9 cellular contexts compared by ENCODE assay signal in genomic region chr10:14742815-14743214, GRCh38. TPM values are rescaled to one million over a fixed set of nuclear protein-coding genes. Genes with fewer than 3 reads are reported as not detected.
A peak's percentile ranks its signal among the peaks of the same experiment; 100 is the strongest.
DNase-seq lines count a peak whose midpoint lies in the region; ATAC-seq and TF ChIP-seq lines count a peak whose summit lies in the region.
"Had no signal": no experiment of that assay in that cellular context is flagged by ENCODE, and none has a peak within 500 bp of the region (broad histone marks: within the 10 kb centered on the region; RNA-seq: fewer than 3 reads in every experiment).

No MANE protein-coding gene starts in this region.

- WGBS in psoas muscle, 3 donors, result 38 to 56% (median 53%) methylated on average over 3 of the region's 3 CpGs

- H3K4me1 Mint-ChIP-seq in activated CD8-positive, alpha-beta T cell treated with anti-CD3 and anti-CD28 coated beads, Interleukin-2, amount 10 ng/mL, durations not matched to agents 7 days and 5 days (ENCODE audit: low read depth), result peaks cover 22% of the 10 kb centered on the region
- H3K4me1 Mint-ChIP-seq in CD4-positive, alpha-beta memory T cell, result peaks cover 5 to 10% (median 7%) of the 10 kb centered on the region in 4 donors
- peaks cover 6% of the 10 kb centered on the region in 2 donors for H3K4me1 Mint-ChIP-seq in immature natural killer cell

- H3K27me3 ChIP-seq in BLaER1, result no peaks in the 10 kb centered on the region
- H3K27me3 ChIP-seq in CD4-positive, alpha-beta memory T cell (ENCODE audit: insufficient read depth, low read length), result no peaks in the 10 kb centered on the region
- H3K27me3 ChIP-seq in psoas muscle (ENCODE audit: insufficient read depth in 3 of 3, low read length in 2 of 3), result no peaks in the 10 kb centered on the region
- H3K27me3 ChIP-seq: uterus had no signal

- no peak for DNase-seq in activated CD8-positive, alpha-beta T cell treated with anti-CD3 and anti-CD28 coated beads, Interleukin-2, amount 10 ng/mL, durations not matched to agents 7 days and 5 days
- no peak for DNase-seq in CD4-positive, alpha-beta memory T cell
- DNase-seq in psoas muscle (no peak), immature natural killer cell (no peak), EL (no peak)
- DNase-seq: uterus had no signal

- peak overlapping the region; percentile 71 for H3K4me2 ChIP-seq in BLaER1

- H3K36me3 ChIP-seq in BLaER1 (0 out of 2 replicates have a peak, but pooled peaks cover 5% of the 10 kb centered on the region), psoas muscle (ENCODE audit: insufficient read depth in 1 of 2, low read depth in 1 of 2) (no peaks in the 10 kb centered on the region)
- no peaks in the 10 kb centered on the region for H3K36me3 ChIP-seq in CD4-positive, alpha-beta memory T cell (ENCODE audit: insufficient read depth, low read length)
- H3K36me3 ChIP-seq: uterus had no signal

- H4K20me1 ChIP-seq in BLaER1, result no peaks in the 10 kb centered on the region

- H3K27ac ChIP-seq in BLaER1, result peak overlapping the region; percentile 96
- H3K27ac ChIP-seq in CD4-positive, alpha-beta memory T cell (ENCODE audit: low read depth, low read length), result no peak overlapping the region
- no peak overlapping the region for H3K27ac ChIP-seq in psoas muscle
- H3K27ac ChIP-seq: uterus had no signal

- no peak overlapping the region for H3K4me3 Mint-ChIP-seq in activated CD8-positive, alpha-beta T cell treated with anti-CD3 and anti-CD28 coated beads, Interleukin-2, amount 10 ng/mL, durations not matched to agents 7 days and 5 days
- no peak overlapping the region for H3K4me3 Mint-ChIP-seq in CD4-positive, alpha-beta memory T cell
- H3K4me3 Mint-ChIP-seq in immature natural killer cell, result no peak overlapping the region

- peak overlapping the region; percentile 65 for H3K27ac Mint-ChIP-seq in activated CD8-positive, alpha-beta T cell treated with anti-CD3 and anti-CD28 coated beads, Interleukin-2, amount 10 ng/mL, durations not matched to agents 7 days and 5 days
- peak overlapping the region in 2 of 7 donors; percentile 19 to 38 for H3K27ac Mint-ChIP-seq in CD4-positive, alpha-beta memory T cell
- H3K27ac Mint-ChIP-seq in immature natural killer cell, result peak overlapping the region in 2 of 6 donors; percentile 3 to 27

- intact Hi-C loops in CD4-positive, alpha-beta memory T cell (cut with micrococcal nuclease), result no loop called here
- intact Hi-C loops in psoas muscle (cut with DNase I), result no loop called here

- H3K27me3 Mint-ChIP-seq in activated CD8-positive, alpha-beta T cell treated with anti-CD3 and anti-CD28 coated beads, Interleukin-2, amount 10 ng/mL, durations not matched to agents 7 days and 5 days (ENCODE audit: low read depth), result no peaks in the 10 kb centered on the region
- no peaks in the 10 kb centered on the region for H3K27me3 Mint-ChIP-seq in CD4-positive, alpha-beta memory T cell
- H3K27me3 Mint-ChIP-seq in immature natural killer cell (ENCODE audit: low read depth in 3 of 3), result peaks cover 0 to 2% (median 2%) of the 10 kb centered on the region in 3 donors

- peaks cover 74% of the 10 kb centered on the region for H3K4me1 ChIP-seq in BLaER1
- H3K4me1 ChIP-seq in CD4-positive, alpha-beta memory T cell (ENCODE audit: insufficient read depth, low read length), result peaks cover 2% of the 10 kb centered on the region
- no peaks in the 10 kb centered on the region for H3K4me1 ChIP-seq in psoas muscle

- TF ChIP-seq CTCF in psoas muscle (IDR thresholded peaks at IDR 0.05), result no peak

- H3K9me3 Mint-ChIP-seq in activated CD8-positive, alpha-beta T cell treated with anti-CD3 and anti-CD28 coated beads, Interleukin-2, amount 10 ng/mL, durations not matched to agents 7 days and 5 days (ENCODE audit: insufficient read depth), result no peaks in the 10 kb centered on the region
- peaks cover 0 to 5% (median 2%) of the 10 kb centered on the region in 8 donors for H3K9me3 Mint-ChIP-seq in CD4-positive, alpha-beta memory T cell
- no peaks in the 10 kb centered on the region for H3K9me3 Mint-ChIP-seq in immature natural killer cell

- ATAC-seq in GM19035 (IDR thresholded peaks at IDR 0.05; ENCODE audit: unreplicated experiment), result peak; percentile 85
- ATAC-seq in HG03066 (IDR thresholded peaks at IDR 0.05; ENCODE audit: low read depth, unreplicated experiment), result peak; percentile 79
- ATAC-seq in activated CD8-positive, alpha-beta T cell treated with anti-CD3 and anti-CD28 coated beads, Interleukin-2, amount 10 ng/mL, durations not matched to agents 7 days and 5 days, result peak; percentile 49
- ATAC-seq in psoas muscle, result no peak

- POLR2A ChIA-PET in activated CD8-positive, alpha-beta T cell treated with anti-CD3 and anti-CD28 coated beads, Interleukin-2, amount 10 ng/mL, durations not matched to agents 7 days and 5 days (lab: Charles Lee), result interaction anchor here (1.0 kb wide), 1 partner anchor 95 kb away, joined by 3 read pairs; no protein-coding TSS in a partner anchor
- POLR2A ChIA-PET in CD4-positive, alpha-beta memory T cell (lab: Charles Lee; ENCODE audit: partially characterized antibody), result no interaction called here

- H3K9ac ChIP-seq in BLaER1, result 0 out of 2 replicates have a peak overlapping the region, but pooled peaks have one; percentile 27

- CTCF ChIA-PET in activated CD8-positive, alpha-beta T cell treated with anti-CD3 and anti-CD28 coated beads, Interleukin-2, amount 10 ng/mL, durations not matched to agents 7 days and 5 days (lab: Charles Lee), result interaction anchor here (0.8 to 1.6 kb wide), 2 partner anchors 62 to 95 kb away, joined by 3 read pairs; partner anchors contain the start of genes CDNF, HSPA14 and MSANTD7
- CTCF ChIA-PET in CD4-positive, alpha-beta memory T cell (lab: Charles Lee; ENCODE audit: partially characterized antibody), result no interaction called here

- H3K36me3 Mint-ChIP-seq in activated CD8-positive, alpha-beta T cell treated with anti-CD3 and anti-CD28 coated beads, Interleukin-2, amount 10 ng/mL, durations not matched to agents 7 days and 5 days (ENCODE audit: low read depth), result peaks cover 7% of the 10 kb centered on the region
- H3K36me3 Mint-ChIP-seq in CD4-positive, alpha-beta memory T cell, result no peaks in the 10 kb centered on the region
- H3K36me3 Mint-ChIP-seq in immature natural killer cell, result peaks cover 0 to 7% (median 4%) of the 10 kb centered on the region in 3 donors

- H3K9me3 ChIP-seq in BLaER1 (peaks cover 42% of the 10 kb centered on the region), psoas muscle (no peaks in the 10 kb centered on the region)
- no peaks in the 10 kb centered on the region for H3K9me3 ChIP-seq in CD4-positive, alpha-beta memory T cell (ENCODE audit: control insufficient read depth in 1 of 2, low read length in 2 of 2)
- H3K9me3 ChIP-seq: uterus had no signal

- H3K4me3 ChIP-seq in BLaER1 (no peak overlapping the region), psoas muscle (no peak overlapping the region)
- H3K4me3 ChIP-seq in CD4-positive, alpha-beta memory T cell (ENCODE audit: low read length in 2 of 2), result no peak overlapping the region
- H3K4me3 ChIP-seq: uterus had no signal

RNA-seq across cellular contexts. Expression of gene FAM107B, which starts 31.9 kb away (rescaled TPM):
- total RNA-seq in activated CD8-positive, alpha-beta T cell treated with anti-CD3 and anti-CD28 coated beads, Interleukin-2, amount 10 ng/mL, durations not matched to agents 7 days and 5 days, result 100 to 1,000 TPM; 130 to 135 TPM
- 100 to 1,000 TPM; 191 to 202 TPM for total RNA-seq in CD4-positive, alpha-beta memory T cell
- polyA plus RNA-seq in CD4-positive, alpha-beta memory T cell, result 100 to 1,000 TPM; 273 to 346 TPM
- total RNA-seq in psoas muscle, result 1 to 10 TPM; 1.7 to 3.1 (median 2.6) TPM
- polyA plus RNA-seq in psoas muscle (1 to 10 TPM; 1.0 to 1.8 (median 1.5) TPM), immature natural killer cell (100 to 1,000 TPM; 240 to 338 (median 268) TPM)

Comparison
In these comparisons a context has a peak if more than half of its experiments do, and no peak if none do; other contexts are left out.
1. ATAC-seq: peak in GM19035 (single experiment), HG03066 (single experiment) and activated CD8-positive, alpha-beta T cell treated with anti-CD3 and anti-CD28 coated beads, Interleukin-2, amount 10 ng/mL, durations not matched to agents 7 days and 5 days (single experiment); none in psoas muscle (0 of 4).
2. RNA of gene FAM107B, which starts 31.9 kb away (total RNA-seq): 191 to 202 TPM in CD4-positive, alpha-beta memory T cell and 130 to 135 TPM in activated CD8-positive, alpha-beta T cell treated with anti-CD3 and anti-CD28 coated beads, Interleukin-2, amount 10 ng/mL, durations not matched to agents 7 days and 5 days; 1.7 to 3.1 TPM in psoas muscle; every median in the first group is over 10 times any median in the second.